1 cellular context compared by ENCODE assay signal in genomic region chrX:63250253-63250868, GRCh38.
A peak's percentile ranks its signal among the peaks of the same experiment; 100 is the strongest.
TF ChIP-seq lines count a peak whose summit lies in the region.

No MANE protein-coding gene starts in this region.

TF ChIP-seq in HepG2, 621 proteins besides CTCF, POLR2A, EP300 and RAD21 (continued from another document):
- no peak for TF ChIP-seq PBX3 (CRISPR knock-in tag; IDR thresholded peaks at IDR 0.05; ENCODE audit: borderline replicate concordance)
- TF ChIP-seq MIXL1 (CRISPR knock-in tag; IDR thresholded peaks at IDR 0.05), result 0 out of 2 replicates have a peak, but pooled peaks have one; percentile 23
- no peak for TF ChIP-seq ZHX1 (CRISPR knock-in tag; IDR thresholded peaks at IDR 0.05; ENCODE audit: low read depth)
- TF ChIP-seq ZNF18 (CRISPR knock-in tag; IDR thresholded peaks at IDR 0.05; ENCODE audit: insufficient replicate concordance), result no peak
- no peak for TF ChIP-seq SNAPC4 (CRISPR knock-in tag; IDR thresholded peaks at IDR 0.05)
- peak; percentile 70 for TF ChIP-seq STAG1 (CRISPR knock-in tag; IDR thresholded peaks at IDR 0.05)
- no peak for TF ChIP-seq ZFYVE20 (CRISPR knock-in tag; IDR thresholded peaks at IDR 0.05; ENCODE audit: borderline replicate concordance, low read depth)
- no peak for TF ChIP-seq ATF1 (CRISPR knock-in tag; IDR thresholded peaks at IDR 0.05)
- TF ChIP-seq PRDM4 (CRISPR knock-in tag; IDR thresholded peaks at IDR 0.05; ENCODE audit: borderline replicate concordance), result no peak
- no peak for TF ChIP-seq ZNF530 (CRISPR knock-in tag; IDR thresholded peaks at IDR 0.05; ENCODE audit: low read depth)
- no peak for TF ChIP-seq ZBTB49 (CRISPR knock-in tag; IDR thresholded peaks at IDR 0.05; ENCODE audit: borderline replicate concordance)
- TF ChIP-seq ZGPAT (CRISPR knock-in tag; IDR thresholded peaks at IDR 0.05), result no peak
- TF ChIP-seq SMC3 (IDR thresholded peaks at IDR 0.05; ENCODE audit: low read length), result peak; percentile 68
- TF ChIP-seq PHF8 (CRISPR knock-in tag; IDR thresholded peaks at IDR 0.05), result no peak
- TF ChIP-seq MTERF4 (CRISPR knock-in tag; IDR thresholded peaks at IDR 0.05), result no peak
TF ChIP-seq in HepG2: peak in this region for 3.
